In the genomic region with DNA sequence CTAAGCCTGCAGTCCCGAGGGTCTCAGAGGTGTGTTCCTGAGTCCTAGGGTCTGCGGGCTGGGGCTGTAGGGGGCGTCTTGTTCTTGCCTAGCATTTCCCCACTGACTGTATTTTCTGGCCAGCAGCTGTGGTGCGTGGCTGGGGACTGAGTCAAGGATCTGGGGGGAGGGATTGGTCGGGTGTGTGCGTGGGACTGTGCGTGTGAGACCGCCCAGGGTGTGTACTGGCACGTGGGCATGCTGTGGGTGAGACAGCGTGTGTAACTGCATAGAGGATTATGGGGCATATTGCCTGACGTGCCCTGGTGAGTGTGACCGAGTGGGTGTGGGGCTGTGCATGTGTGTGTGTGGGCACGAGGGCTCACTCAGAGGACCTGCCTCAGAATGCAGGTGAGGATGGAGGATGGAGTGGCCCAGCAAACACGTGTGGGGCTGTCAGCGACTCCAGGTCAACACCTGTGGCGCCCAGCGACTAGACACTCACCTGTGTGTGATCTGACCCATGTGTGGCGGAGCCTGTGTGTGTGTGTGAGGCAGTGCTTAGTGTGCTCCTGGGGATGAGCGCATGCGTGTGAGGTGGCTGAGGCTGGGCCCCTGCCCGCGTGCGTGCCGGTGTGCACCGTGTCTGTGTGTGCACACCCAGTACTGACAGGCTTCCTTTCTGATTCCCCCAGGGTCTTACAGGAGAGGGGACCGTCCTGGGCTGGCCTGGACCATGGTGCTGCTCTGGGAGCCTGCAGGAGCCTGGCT, we compare ENCODE assay signal across 23 cellular contexts. TPM values are rescaled to one million over a fixed set of nuclear protein-coding genes. Genes with fewer than 3 reads are reported as not detected.
DNase-seq lines count a peak whose midpoint lies in the region; ATAC-seq and TF ChIP-seq lines count a peak whose summit lies in the region.
"Had no signal": no experiment of that assay in that cellular context is flagged by ENCODE, and none has a peak within 500 bp of the region (broad histone marks: within the 10 kb centered on the region; RNA-seq: fewer than 3 reads in every experiment).

No MANE protein-coding gene starts in this region.

- CTCF ChIA-PET in A673 (lab: Charles Lee), result interaction anchor here (0.9 kb wide), 1 partner anchor 78 kb away, joined by 3 read pairs; no protein-coding TSS in a partner anchor

- no peak overlapping the region for H3K4me3 ChIP-seq in mesendoderm (ENCODE audit: low read length)
- no peak overlapping the region for H3K4me3 ChIP-seq in coronary artery
- H3K4me3 ChIP-seq in A673 (ENCODE audit: low read depth, low read length, poor library complexity, severe bottlenecking), result no peak overlapping the region
- H3K4me3 ChIP-seq: BLaER1, left ventricle myocardium inferior, testis had no signal

- H3K9me3 Mint-ChIP-seq in activated naive CD8-positive, alpha-beta T cell treated with anti-CD3 and anti-CD28 coated beads, Interleukin-2, amount 50 U/mL, for 24 hours, result no peaks in the 10 kb centered on the region
- no peaks in the 10 kb centered on the region for H3K9me3 Mint-ChIP-seq in activated naive CD8-positive, alpha-beta T cell treated with anti-CD3 and anti-CD28 coated beads for 36 hours
- H3K9me3 Mint-ChIP-seq: nephron had no signal

- no peak overlapping the region for H2AK5ac ChIP-seq in mesendoderm (ENCODE audit: low read length)

- ATAC-seq in activated naive CD8-positive, alpha-beta T cell treated with anti-CD3 and anti-CD28 coated beads, Interleukin-2, amount 50 U/mL, for 24 hours, result no peak
- ATAC-seq in GM18870 (IDR thresholded peaks at IDR 0.05; ENCODE audit: unreplicated experiment), result no peak
- ATAC-seq in HG02763 (IDR thresholded peaks at IDR 0.05; ENCODE audit: unreplicated experiment), result no peak
- ATAC-seq: SK-N-SH treated with all-trans-retinoic acid at 6 μM for 48 hours had no signal

- no peaks in the 10 kb centered on the region for H3K9me3 ChIP-seq in A673 (ENCODE audit: low read depth, low read length, poor library complexity, severe bottlenecking)
- H3K9me3 ChIP-seq: BLaER1, Caco-2, left ventricle myocardium inferior, testis had no signal

- H2BK120ac ChIP-seq in mesendoderm (ENCODE audit: low read depth, low read length), result no peak overlapping the region

- H2BK15ac ChIP-seq in mesendoderm (replicated peaks; ENCODE audit: low read depth), result no peak overlapping the region

- H3K4me2 ChIP-seq in mesendoderm (ENCODE audit: low read length), result no peak overlapping the region
- H3K4me2 ChIP-seq: BLaER1 had no signal

- no CpG with 5 or more reads among the region's 26 CpGs for WGBS in mesendoderm (ENCODE audit: extremely low coverage, insufficient coverage, low lambda C conversion rate)

- no TSS peak for BruUV-seq in A673 (replicated peaks; lab: Mats Ljungman, UMichigan)

- H3K36me3 Mint-ChIP-seq in activated naive CD8-positive, alpha-beta T cell treated with anti-CD3 and anti-CD28 coated beads, Interleukin-2, amount 50 U/mL, for 24 hours (ENCODE audit: low read depth), result no peaks in the 10 kb centered on the region
- H3K36me3 Mint-ChIP-seq in activated naive CD8-positive, alpha-beta T cell treated with anti-CD3 and anti-CD28 coated beads for 36 hours, result no peaks in the 10 kb centered on the region

- H3K56ac ChIP-seq in mesendoderm (ENCODE audit: low read length), result peak overlapping the region; percentile 42

- no peak overlapping the region for H3K4ac ChIP-seq in mesendoderm (ENCODE audit: low read depth, low read length)

- no peak overlapping the region for H3K4me3 Mint-ChIP-seq in activated naive CD8-positive, alpha-beta T cell treated with anti-CD3 and anti-CD28 coated beads, Interleukin-2, amount 50 U/mL, for 24 hours
- no peak overlapping the region for H3K4me3 Mint-ChIP-seq in activated naive CD8-positive, alpha-beta T cell treated with anti-CD3 and anti-CD28 coated beads for 36 hours
- H3K4me3 Mint-ChIP-seq: nephron had no signal

- no peak overlapping the region for H3K18ac ChIP-seq in mesendoderm (ENCODE audit: low read length)

- no peak overlapping the region for H3K9ac ChIP-seq in mesendoderm (ENCODE audit: low read length)
- H3K9ac ChIP-seq: BLaER1 had no signal

- peak overlapping the region; percentile 24 for H3K23ac ChIP-seq in mesendoderm (ENCODE audit: low read length)

- H3K36me3 ChIP-seq in mesendoderm (ENCODE audit: control insufficient read depth, insufficient read depth, low read length) (no peaks in the 10 kb centered on the region), A673 (ENCODE audit: insufficient read depth, low read length, poor library complexity, severe bottlenecking) (no peaks in the 10 kb centered on the region)
- H3K36me3 ChIP-seq: BLaER1 had no signal

- POLR2A ChIA-PET in A673 (lab: Charles Lee; ENCODE audit: low non-redundant PET), result no interaction called here

- intact Hi-C loops in A673 (cut with micrococcal nuclease; ENCODE audit: unreplicated experiment), result no loop called here

- H3K4me1 ChIP-seq in mesendoderm (ENCODE audit: control insufficient read depth, low read depth, low read length) (peaks cover 8% of the 10 kb centered on the region), A673 (ENCODE audit: insufficient read depth, low read length, poor library complexity, severe bottlenecking) (no peaks in the 10 kb centered on the region)
- H3K4me1 ChIP-seq: Caco-2 had no signal

- no peak for DNase-seq in activated naive CD8-positive, alpha-beta T cell treated with anti-CD3 and anti-CD28 coated beads, Interleukin-2, amount 50 U/mL, for 24 hours
- DNase-seq in activated naive CD8-positive, alpha-beta T cell treated with anti-CD3 and anti-CD28 coated beads for 36 hours, result no peak
- DNase-seq in amniotic epithelial cell (ENCODE audit: low read depth) (peak; percentile 22), mesendoderm (no peak), coronary artery (ENCODE audit: low spot score) (no peak), A673 (ENCODE audit: low spot score) (no peak)
- DNase-seq: activated CD4-positive, alpha-beta T cell treated with anti-CD3 and anti-CD28 coated beads, Interleukin-2, amount 50 U/mL, for 48 hours; activated CD8-positive, alpha-beta memory T cell treated with anti-CD3 and anti-CD28 coated beads, Interleukin-2, amount 50 U/mL, for 48 hours; activated effector memory CD4-positive, alpha-beta T cell treated with anti-CD3 and anti-CD28 coated beads, Interleukin-2, amount 50 U/mL, for 16 hours; Caco-2; DND-41; left ventricle myocardium inferior; NCI-H2107; NCI-H510A; stimulated activated CD4-positive, alpha-beta T cell treated with anti-CD3 and anti-CD28 coated beads, Interleukin-1b, Interleukin-23, amount 100 ng/mL, for 48 hours; testis had no signal

- peaks cover 11% of the 10 kb centered on the region for H3K4me1 Mint-ChIP-seq in activated naive CD8-positive, alpha-beta T cell treated with anti-CD3 and anti-CD28 coated beads, Interleukin-2, amount 50 U/mL, for 24 hours
- peaks cover 8% of the 10 kb centered on the region for H3K4me1 Mint-ChIP-seq in activated naive CD8-positive, alpha-beta T cell treated with anti-CD3 and anti-CD28 coated beads for 36 hours

- H4K8ac ChIP-seq in mesendoderm (ENCODE audit: low read depth, low read length), result no peak overlapping the region

- peak overlapping the region; percentile 35 for H3K27ac Mint-ChIP-seq in activated naive CD8-positive, alpha-beta T cell treated with anti-CD3 and anti-CD28 coated beads, Interleukin-2, amount 50 U/mL, for 24 hours
- no peak overlapping the region for H3K27ac Mint-ChIP-seq in activated naive CD8-positive, alpha-beta T cell treated with anti-CD3 and anti-CD28 coated beads for 36 hours

- no peak overlapping the region for H3K27ac ChIP-seq in mesendoderm (ENCODE audit: low read depth, low read length)
- peak overlapping the region in 1 of 2 donors; percentile 27 for H3K27ac ChIP-seq in coronary artery
- no peak overlapping the region for H3K27ac ChIP-seq in A673 (ENCODE audit: low read depth, low read length, poor library complexity, severe bottlenecking)
- H3K27ac ChIP-seq: 22Rv1, BLaER1, left ventricle myocardium inferior, testis had no signal

- no peak for TF ChIP-seq CTCF in coronary artery (IDR thresholded peaks at IDR 0.05)
- TF ChIP-seq CTCF in A673 (conservative IDR thresholded peaks at IDR 0.05; ENCODE audit: low read depth, low read length), result no peak

- no peaks in the 10 kb centered on the region for H3K79me1 ChIP-seq in mesendoderm (ENCODE audit: low read length)

- H2BK5ac ChIP-seq in mesendoderm (ENCODE audit: low read length), result no peak overlapping the region

- no peaks in the 10 kb centered on the region for H3K27me3 Mint-ChIP-seq in activated naive CD8-positive, alpha-beta T cell treated with anti-CD3 and anti-CD28 coated beads, Interleukin-2, amount 50 U/mL, for 24 hours
- no peaks in the 10 kb centered on the region for H3K27me3 Mint-ChIP-seq in activated naive CD8-positive, alpha-beta T cell treated with anti-CD3 and anti-CD28 coated beads for 36 hours

- no peak overlapping the region for H4K5ac ChIP-seq in mesendoderm (ENCODE audit: low read length)

- H3K79me2 ChIP-seq in mesendoderm (ENCODE audit: control insufficient read depth, insufficient read depth, low read length), result no peaks in the 10 kb centered on the region

- H3K27me3 ChIP-seq in mesendoderm (ENCODE audit: insufficient read depth, low read length, poor library complexity) (no peaks in the 10 kb centered on the region), A673 (replicated peaks; ENCODE audit: insufficient read depth, low read depth, low read length, poor library complexity) (no peaks in the 10 kb centered on the region)
- H3K27me3 ChIP-seq: BLaER1, testis had no signal

RNA-seq across cellular contexts. Expression of a gene that starts 20.9 kb away (rescaled TPM):
- total RNA-seq in activated naive CD8-positive, alpha-beta T cell treated with anti-CD3 and anti-CD28 coated beads for 36 hours, result 1 to 10 TPM; 1.9 to 3.1 TPM
- 5.7 TPM for polyA plus RNA-seq in mesendoderm (2013, experiment 1 of 2)
- polyA plus RNA-seq in mesendoderm (2013, experiment 2 of 2), result 5.4 TPM
- 0.71 and 1.3 TPM in 2 replicates for total RNA-seq in A673 (2021)
- total RNA-seq: T-helper 2 cell treated with Interferon-gamma antibody and Interleukin-4, amounts not matched to agents 100 ng/mL and 5 ng/mL, for 36 hours had no signal
